In genomic region chr12:54017845-54018607, GRCh38 we compare ENCODE assay signal across 8 cellular contexts. TPM values are rescaled to one million over a fixed set of nuclear protein-coding genes. Genes with fewer than 3 reads are reported as not detected.
DNase-seq lines count a peak whose midpoint lies in the region; ATAC-seq and TF ChIP-seq lines count a peak whose summit lies in the region.

No MANE protein-coding gene starts in this region.

- H3K9me3 Mint-ChIP-seq in activated naive CD4-positive, alpha-beta T cell treated with anti-CD3 and anti-CD28 coated beads for 36 hours: no peaks in the 10 kb centered on the region
- H3K9me3 Mint-ChIP-seq in progenitor cell of endocrine pancreas (ENCODE audit: low read depth): no peaks in the 10 kb centered on the region

- no peak overlapping the region for H3K27ac Mint-ChIP-seq in activated naive CD4-positive, alpha-beta T cell treated with anti-CD3 and anti-CD28 coated beads for 36 hours
- peak overlapping the region; percentile 16 for H3K27ac Mint-ChIP-seq in progenitor cell of endocrine pancreas

- TF ChIP-seq CTCF in progenitor cell of endocrine pancreas (IDR thresholded peaks at IDR 0.05; ENCODE audit: unreplicated experiment): no peak

- peaks cover 26% of the 10 kb centered on the region for H3K4me1 Mint-ChIP-seq in activated naive CD4-positive, alpha-beta T cell treated with anti-CD3 and anti-CD28 coated beads for 36 hours (ENCODE audit: low read depth)
- H3K4me1 Mint-ChIP-seq in progenitor cell of endocrine pancreas (ENCODE audit: low read depth): peaks cover 6% of the 10 kb centered on the region

- H3K36me3 Mint-ChIP-seq in activated naive CD4-positive, alpha-beta T cell treated with anti-CD3 and anti-CD28 coated beads for 36 hours (ENCODE audit: low read depth): no peaks in the 10 kb centered on the region
- no peaks in the 10 kb centered on the region for H3K36me3 Mint-ChIP-seq in progenitor cell of endocrine pancreas (ENCODE audit: insufficient read depth)

- peak overlapping the region; percentile 76 for H3K4me3 Mint-ChIP-seq in activated naive CD4-positive, alpha-beta T cell treated with anti-CD3 and anti-CD28 coated beads for 36 hours
- peak overlapping the region; percentile 38 for H3K4me3 Mint-ChIP-seq in progenitor cell of endocrine pancreas (ENCODE audit: low read depth)

- peak; percentile 65 for ATAC-seq in GM21737 (IDR thresholded peaks at IDR 0.05; ENCODE audit: unreplicated experiment)

- H3K27me3 Mint-ChIP-seq in activated naive CD4-positive, alpha-beta T cell treated with anti-CD3 and anti-CD28 coated beads for 36 hours (ENCODE audit: low read depth): peaks cover 78% of the 10 kb centered on the region
- H3K27me3 Mint-ChIP-seq in progenitor cell of endocrine pancreas: peaks cover 92% of the 10 kb centered on the region

- peak; percentile 98 for DNase-seq in Daoy (ENCODE audit: low read depth)
- DNase-seq in LHCN-M2 (ENCODE audit: low read depth): peak; percentile 95
- peak; percentile 91 to 93 for DNase-seq in SHP77 (lab: John Stamatoyannopoulos, UW)
- peak; percentile 79 for DNase-seq in activated naive CD4-positive, alpha-beta T cell treated with anti-CD3 and anti-CD28 coated beads for 36 hours
- peak; percentile 81 for DNase-seq in cardiac septum (ENCODE audit: low spot score)
- no peak for DNase-seq in progenitor cell of endocrine pancreas (ENCODE audit: low spot score, unreplicated experiment)
- DNase-seq in ureter (ENCODE audit: low spot score): peak; percentile 77

- CTCF ChIA-PET in activated naive CD4-positive, alpha-beta T cell treated with anti-CD3 and anti-CD28 coated beads for 36 hours (lab: Charles Lee): interaction anchor here (0.7 to 2.4 kb wide), 10 partner anchors 9 to 197 kb away, joined by 3 to 12 read pairs (median 4); partner anchors contain the start of genes HOXC10, HOXC5 and HOXC8

- intact Hi-C loops in activated naive CD4-positive, alpha-beta T cell treated with anti-CD3 and anti-CD28 coated beads for 36 hours (cut with micrococcal nuclease): loop anchor here (1.0 to 5.0 kb wide), 2 partner anchors 9 to 349 kb away; no protein-coding TSS in a partner anchor
- intact Hi-C loops in cardiac septum (cut with DNase I): no loop called here

RNA-seq across cellular contexts. Expression of gene HOXC8, which starts 9.2 kb away (rescaled TPM):
- total RNA-seq in Daoy (2014; rRNA removed; shearing (Covaris generic)): 1.4 and 1.9 TPM in 2 replicates
- total RNA-seq in LHCN-M2 (2014; rRNA removed) (8.7 and 10.0 TPM in 2 replicates), cardiac septum (not detected), progenitor cell of endocrine pancreas (not detected in 2 replicates), ureter (1.5 TPM)
- 29.8 TPM for polyA plus RNA-seq in LHCN-M2 (2012)
- not detected for total RNA-seq in activated naive CD4-positive, alpha-beta T cell treated with anti-CD3 and anti-CD28 coated beads for 36 hours

RNA-seq across cellular contexts. Expression of gene HOXC6, which starts 10.2 kb away (rescaled TPM):
- 2.0 and 2.8 TPM in 2 replicates for total RNA-seq in Daoy (2014; rRNA removed; shearing (Covaris generic))
- total RNA-seq in LHCN-M2 (2014; rRNA removed) (5.3 and 5.6 TPM in 2 replicates), cardiac septum (0.43 TPM), progenitor cell of endocrine pancreas (0.17 and 0.27 TPM in 2 replicates), ureter (2.3 TPM)
- 24.5 TPM for polyA plus RNA-seq in LHCN-M2 (2012)
- total RNA-seq in activated naive CD4-positive, alpha-beta T cell treated with anti-CD3 and anti-CD28 coated beads for 36 hours: not detected

RNA-seq across cellular contexts. Expression of gene HOXC5, which starts 14.8 kb away (rescaled TPM):
- 0.12 and 1.9 TPM in 2 replicates for total RNA-seq in Daoy (2014; rRNA removed; shearing (Covaris generic))
- 1.8 and 2.9 TPM in 2 replicates for total RNA-seq in LHCN-M2 (2014; rRNA removed)
- polyA plus RNA-seq in LHCN-M2 (2012): 0.55 TPM
- total RNA-seq in activated naive CD4-positive, alpha-beta T cell treated with anti-CD3 and anti-CD28 coated beads for 36 hours: not detected
- total RNA-seq in cardiac septum: not detected
- 2.7 and 4.6 TPM in 2 replicates for total RNA-seq in progenitor cell of endocrine pancreas
- total RNA-seq in ureter: 1.7 TPM

RNA-seq across cellular contexts. Expression of gene HOXC9, which starts 18.1 kb away (rescaled TPM):
- 7.3 and 12.6 TPM in 2 replicates for total RNA-seq in Daoy (2014; rRNA removed; shearing (Covaris generic))
- total RNA-seq in LHCN-M2 (2014; rRNA removed): 7.8 and 8.8 TPM in 2 replicates
- polyA plus RNA-seq in LHCN-M2 (2012): 12.1 TPM
- total RNA-seq in activated naive CD4-positive, alpha-beta T cell treated with anti-CD3 and anti-CD28 coated beads for 36 hours: not detected
- not detected for total RNA-seq in cardiac septum
- not detected in 2 replicates for total RNA-seq in progenitor cell of endocrine pancreas
- total RNA-seq in ureter: 1.7 TPM

RNA-seq across cellular contexts. Expression of gene HOXC10, which starts 33.1 kb away (rescaled TPM):
- total RNA-seq in Daoy (2014; rRNA removed; shearing (Covaris generic)): 5.3 and 18.7 TPM in 2 replicates
- total RNA-seq in LHCN-M2 (2014; rRNA removed) (6.9 and 7.5 TPM in 2 replicates), cardiac septum (not detected), progenitor cell of endocrine pancreas (not detected in 2 replicates), ureter (8.5 TPM)
- polyA plus RNA-seq in LHCN-M2 (2012): 15.9 TPM
- not detected for total RNA-seq in activated naive CD4-positive, alpha-beta T cell treated with anti-CD3 and anti-CD28 coated beads for 36 hours
